Comparison of ENCODE assay signal across 1 cellular context in the genomic region with DNA sequence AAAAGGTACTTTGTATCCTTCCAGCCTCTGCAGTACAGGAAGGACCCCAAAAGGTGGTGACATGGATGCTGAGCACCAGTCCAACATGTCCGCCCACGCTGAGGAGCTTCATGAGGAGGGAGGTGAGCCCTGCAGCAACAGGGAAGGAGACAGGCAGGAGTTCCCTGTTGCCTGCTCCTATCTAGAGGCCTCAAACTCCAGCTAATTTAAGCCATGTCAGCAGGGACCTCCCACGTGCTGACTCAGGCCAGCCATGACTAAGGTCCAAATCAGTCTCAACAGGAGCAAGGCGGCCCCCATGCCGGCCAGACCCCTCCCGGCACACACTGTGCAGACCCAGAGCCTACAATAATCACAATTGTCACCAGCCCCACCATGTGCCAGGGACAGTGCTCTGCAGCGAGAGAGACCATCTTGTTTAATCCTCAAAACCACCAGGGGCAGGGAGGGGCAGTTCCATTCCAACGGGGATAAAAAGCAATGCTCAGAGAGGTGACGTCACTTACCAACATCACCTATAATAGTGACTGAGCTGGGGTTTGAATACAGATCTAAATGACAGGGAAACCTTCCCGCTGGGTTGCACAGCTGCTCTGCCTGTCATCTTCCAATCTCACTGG.
TF ChIP-seq lines count a peak whose summit lies in the region.

No MANE protein-coding gene starts in this region.

TF ChIP-seq in K562, 482 proteins besides CTCF, POLR2A, EP300 and RAD21 (continued from another document and continues in another):
- TF ChIP-seq MGA (IDR thresholded peaks at IDR 0.05) (peak; percentile 96), ZNF75A (CRISPR knock-in tag; IDR thresholded peaks at IDR 0.05) (no peak), ASH1L (IDR thresholded peaks at IDR 0.05; ENCODE audit: borderline replicate concordance, low read depth, partially characterized antibody) (no peak), ELF1 (tag; IDR thresholded peaks at IDR 0.05) (no peak), MCM5 (IDR thresholded peaks at IDR 0.05; ENCODE audit: low read depth) (no peak), CTBP1 (IDR thresholded peaks at IDR 0.05; ENCODE audit: borderline replicate concordance) (peak; percentile 37; the same call in 1 of the 2 replicates), EP400 (IDR thresholded peaks at IDR 0.05) (peak; percentile 75), TEAD1 (CRISPR knock-in tag; IDR thresholded peaks at IDR 0.05) (peak in 1 of 2 experiments; percentile 44; a peak in 1 of 4 replicates), ELF2 (CRISPR knock-in tag; IDR thresholded peaks at IDR 0.05) (0 out of 2 replicates have a peak, but pooled peaks have one; percentile 34), NEUROD1 (IDR thresholded peaks at IDR 0.05; ENCODE audit: borderline replicate concordance, low read depth, low read length, partially characterized antibody) (peak; percentile 71), ZNF449 (CRISPR knock-in tag; IDR thresholded peaks at IDR 0.05) (0 out of 2 replicates have a peak, but pooled peaks have one; percentile 13), NR0B1 (IDR thresholded peaks at IDR 0.05; ENCODE audit: partially characterized antibody) (no peak), CBFA2T2 (conservative IDR thresholded peaks at IDR 0.05) (peak; percentile 39), MAFF (IDR thresholded peaks at IDR 0.05; ENCODE audit: low read length) (peak; percentile 89), ZNF583 (CRISPR knock-in tag; IDR thresholded peaks at IDR 0.05) (peak; percentile 76), ZBTB9 (CRISPR knock-in tag; IDR thresholded peaks at IDR 0.05) (peak; percentile 68; the same call in 1 of the 2 replicates), TGIF2 (CRISPR knock-in tag; IDR thresholded peaks at IDR 0.05) (no peak), AFF1 (IDR thresholded peaks at IDR 0.05; ENCODE audit: low read depth in 1 of 2, partially characterized antibody in 2 of 2) (no peak), USF1 (CRISPR knock-in tag; IDR thresholded peaks at IDR 0.05) (peak; percentile 77), MECOM (CRISPR knock-in tag; IDR thresholded peaks at IDR 0.05) (peak; percentile 11; the same call in 1 of the 2 replicates), ZNF316 (IDR thresholded peaks at IDR 0.05) (peak; percentile 99), ZNF785 (CRISPR knock-in tag; IDR thresholded peaks at IDR 0.05) (no peak), ZBTB7A (IDR thresholded peaks at IDR 0.05; ENCODE audit: borderline replicate concordance, control insufficient read depth, low read depth, low read length) (peak; percentile 85)
- TF ChIP-seq, protein P1, sequence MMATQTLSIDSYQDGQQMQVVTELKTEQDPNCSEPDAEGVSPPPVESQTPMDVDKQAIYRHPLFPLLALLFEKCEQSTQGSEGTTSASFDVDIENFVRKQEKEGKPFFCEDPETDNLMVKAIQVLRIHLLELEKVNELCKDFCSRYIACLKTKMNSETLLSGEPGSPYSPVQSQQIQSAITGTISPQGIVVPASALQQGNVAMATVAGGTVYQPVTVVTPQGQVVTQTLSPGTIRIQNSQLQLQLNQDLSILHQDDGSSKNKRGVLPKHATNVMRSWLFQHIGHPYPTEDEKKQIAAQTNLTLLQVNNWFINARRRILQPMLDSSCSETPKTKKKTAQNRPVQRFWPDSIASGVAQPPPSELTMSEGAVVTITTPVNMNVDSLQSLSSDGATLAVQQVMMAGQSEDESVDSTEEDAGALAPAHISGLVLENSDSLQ (IDR thresholded peaks at IDR 0.05), result peak; percentile 57
- TF ChIP-seq, protein P2, sequence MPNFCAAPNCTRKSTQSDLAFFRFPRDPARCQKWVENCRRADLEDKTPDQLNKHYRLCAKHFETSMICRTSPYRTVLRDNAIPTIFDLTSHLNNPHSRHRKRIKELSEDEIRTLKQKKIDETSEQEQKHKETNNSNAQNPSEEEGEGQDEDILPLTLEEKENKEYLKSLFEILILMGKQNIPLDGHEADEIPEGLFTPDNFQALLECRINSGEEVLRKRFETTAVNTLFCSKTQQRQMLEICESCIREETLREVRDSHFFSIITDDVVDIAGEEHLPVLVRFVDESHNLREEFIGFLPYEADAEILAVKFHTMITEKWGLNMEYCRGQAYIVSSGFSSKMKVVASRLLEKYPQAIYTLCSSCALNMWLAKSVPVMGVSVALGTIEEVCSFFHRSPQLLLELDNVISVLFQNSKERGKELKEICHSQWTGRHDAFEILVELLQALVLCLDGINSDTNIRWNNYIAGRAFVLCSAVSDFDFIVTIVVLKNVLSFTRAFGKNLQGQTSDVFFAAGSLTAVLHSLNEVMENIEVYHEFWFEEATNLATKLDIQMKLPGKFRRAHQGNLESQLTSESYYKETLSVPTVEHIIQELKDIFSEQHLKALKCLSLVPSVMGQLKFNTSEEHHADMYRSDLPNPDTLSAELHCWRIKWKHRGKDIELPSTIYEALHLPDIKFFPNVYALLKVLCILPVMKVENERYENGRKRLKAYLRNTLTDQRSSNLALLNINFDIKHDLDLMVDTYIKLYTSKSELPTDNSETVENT (CRISPR knock-in tag; IDR thresholded peaks at IDR 0.05), result no peak
